1 cellular context compared by ENCODE assay signal in the genomic region with DNA sequence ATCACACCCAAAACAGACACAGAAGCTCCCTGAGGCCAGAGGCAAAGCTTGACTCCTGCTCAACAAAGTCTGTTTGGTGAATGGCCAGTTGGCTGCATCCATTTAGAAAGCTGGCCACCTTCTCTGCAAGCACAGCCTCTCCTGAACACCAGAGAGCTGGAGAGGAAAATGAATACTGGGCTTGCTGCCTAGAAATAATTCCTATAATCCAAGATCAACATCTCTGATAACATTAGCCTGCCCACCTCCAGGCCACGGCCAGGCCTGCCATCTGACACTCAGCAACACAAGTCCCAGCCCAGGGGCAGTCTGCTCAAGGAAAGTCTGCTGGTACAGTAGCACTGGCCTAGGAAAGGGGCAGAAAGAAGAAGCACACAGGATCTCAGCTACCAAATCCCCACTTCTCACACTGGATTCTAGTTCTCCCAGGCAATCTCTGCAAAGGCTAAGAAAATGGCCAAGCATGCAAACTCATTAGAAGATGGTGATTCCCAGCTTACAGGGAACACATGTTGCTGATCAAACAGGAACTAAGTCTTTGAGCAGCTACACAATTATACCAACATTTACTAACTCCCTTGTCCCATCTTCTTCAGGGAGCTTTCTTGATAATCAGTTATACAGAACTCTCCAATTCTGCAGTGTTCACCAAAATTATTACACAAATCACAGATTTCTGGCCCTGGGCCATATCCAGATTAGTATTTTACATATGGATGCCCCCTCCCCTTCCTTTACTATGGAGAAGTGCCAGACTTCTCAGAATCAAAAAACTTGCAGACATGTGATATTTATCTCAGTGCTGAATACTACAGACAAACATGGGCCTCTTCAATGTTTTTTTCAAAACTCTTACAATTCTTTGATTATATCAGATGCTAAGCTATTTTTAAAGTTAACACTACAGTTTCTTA.
TF ChIP-seq lines count a peak whose summit lies in the region.

No MANE protein-coding gene starts in this region.

TF ChIP-seq in GM23338, 12 proteins besides CTCF, POLR2A, EP300 and RAD21 (continued from another document):
- TF ChIP-seq REST (IDR thresholded peaks at IDR 0.05; ENCODE audit: unreplicated experiment) (no peak), EZH2 (IDR thresholded peaks at IDR 0.05; ENCODE audit: low read depth, unreplicated experiment) (no peak), NANOG (IDR thresholded peaks at IDR 0.05; ENCODE audit: borderline replicate concordance) (no peak), CREB1 (CRISPR knock-in tag; IDR thresholded peaks at IDR 0.05; ENCODE audit: low read depth) (no peak), ZNF462 (CRISPR knock-in tag; IDR thresholded peaks at IDR 0.05) (no peak)
